ENCODE assay signal across 8 cellular contexts in the genomic region with DNA sequence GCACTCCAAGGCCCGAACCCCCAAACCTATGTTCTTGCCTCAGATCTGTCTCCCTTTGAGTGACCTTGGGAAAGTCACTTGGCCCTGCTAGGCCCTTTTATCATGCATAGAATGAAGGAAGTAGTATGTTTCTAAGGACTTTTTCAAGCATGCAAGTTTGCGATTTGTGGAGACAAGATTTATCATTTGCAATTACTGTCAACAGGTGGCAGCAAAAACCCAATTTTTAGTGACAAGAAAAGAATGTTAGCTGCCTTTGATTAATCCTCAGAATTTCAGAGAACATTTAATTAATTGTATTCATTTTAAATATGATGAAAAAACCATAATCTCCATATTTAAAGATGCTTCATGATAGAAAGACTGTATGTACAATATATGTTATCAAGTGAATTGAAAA. TPM values are rescaled to one million over a fixed set of nuclear protein-coding genes. Genes with fewer than 3 reads are reported as not detected.
DNase-seq lines count a peak whose midpoint lies in the region; ATAC-seq, FAIRE-seq and TF ChIP-seq lines count a peak whose summit lies in the region.
"Had no signal": no experiment of that assay in that cellular context is flagged by ENCODE, and none has a peak within 500 bp of the region (broad histone marks: within the 10 kb centered on the region; RNA-seq: fewer than 3 reads in every experiment).

No MANE protein-coding gene starts in this region.

- H4K91ac ChIP-seq in H1 (replicated peaks; ENCODE audit: insufficient read length, low read length) = no peak overlapping the region
- no peak overlapping the region for H4K91ac ChIP-seq in neuronal stem cell (ENCODE audit: low read depth, low read length, poor library complexity)

- H2BK5ac ChIP-seq in H1 (ENCODE audit: low read depth, low read length) (no peak overlapping the region), neuronal stem cell (ENCODE audit: low read length) (no peak overlapping the region)

- TF ChIP-seq RAD21 in HCT116 (IDR thresholded peaks at IDR 0.05; ENCODE audit: low read depth) (peak; percentile 75), H1 (IDR thresholded peaks at IDR 0.05 in 1 of 2, conservative IDR thresholded peaks at IDR 0.05 in 1 of 2; ENCODE audit: low read depth in 2 of 2, low read length in 2 of 2) (peak; percentile 68 to 70)

- no peak overlapping the region for H3K27ac ChIP-seq in HCT116 (ENCODE audit: low read depth, low read length)
- no peak overlapping the region for H3K27ac ChIP-seq in H1 (ENCODE audit: low read depth, low read length)
- H3K27ac ChIP-seq in neuronal stem cell (replicated peaks; ENCODE audit: low read length) = no peak overlapping the region
- H3K27ac ChIP-seq: neutrophil had no signal

- H3K4me3 ChIP-seq in HCT116 (replicated peaks in 1 of 2; ENCODE audit: low read depth in 1 of 2, low read length in 2 of 2) (no peak overlapping the region), H1 (ENCODE audit: extremely low read depth in 1 of 4, insufficient read depth in 2 of 4, low read depth in 3 of 4, low read length in 4 of 4) (no peak overlapping the region), neuronal stem cell (ENCODE audit: low read length in 2 of 2) (no peak overlapping the region)

- H2AFZ ChIP-seq in HCT116 (ENCODE audit: low read depth, low read length, poor library complexity, severe bottlenecking) = peak overlapping the region; percentile 90
- H2AFZ ChIP-seq in H1 (ENCODE audit: low read length) = no peak overlapping the region
- no peak overlapping the region for H2AFZ ChIP-seq in neuronal stem cell (ENCODE audit: low read length)

- CTCF ChIA-PET in HCT116 (lab: Charles Lee) = interaction anchor here (0.7 to 2.1 kb wide), 21 partner anchors 28 to 1135 kb away, joined by 3 to 14 read pairs (median 4); a partner anchor contains a TSS
- CTCF ChIA-PET in H1 (lab: Charles Lee; ENCODE audit: partially characterized antibody) = interaction anchor here (0.6 to 2.7 kb wide), 41 partner anchors 8 to 1387 kb away, joined by 3 to 14 read pairs (median 4); no protein-coding TSS in a partner anchor

- H2BK12ac ChIP-seq in H1 (ENCODE audit: low read depth, low read length) = no peak overlapping the region
- no peak overlapping the region for H2BK12ac ChIP-seq in neuronal stem cell (ENCODE audit: low read length)

- H3K79me2 ChIP-seq in HCT116 (ENCODE audit: insufficient read depth, low read length) = no peaks in the 10 kb centered on the region
- H3K79me2 ChIP-seq in H1 (ENCODE audit: control insufficient read depth in 1 of 2, insufficient read depth in 2 of 2, low read length in 2 of 2) = no peaks in the 10 kb centered on the region

- no peaks in the 10 kb centered on the region for H3K27me3 ChIP-seq in HCT116 (ENCODE audit: insufficient read depth, low read length)
- H3K27me3 ChIP-seq in H1 (replicated peaks in 1 of 4; ENCODE audit: control insufficient read depth in 3 of 4, extremely low read depth in 1 of 4, insufficient read depth in 3 of 4, low read length in 3 of 4) = no peaks in the 10 kb centered on the region
- no peaks in the 10 kb centered on the region for H3K27me3 ChIP-seq in neuronal stem cell (ENCODE audit: control insufficient read depth in 3 of 3, insufficient read depth in 3 of 3, low read depth in 1 of 3, low read length in 3 of 3)

- H2BK15ac ChIP-seq in H1 (ENCODE audit: low read length) = no peak overlapping the region
- no peak overlapping the region for H2BK15ac ChIP-seq in neuronal stem cell (ENCODE audit: low read length)

- H2BK20ac ChIP-seq in H1 (ENCODE audit: low read length) = no peak overlapping the region

- H3K18ac ChIP-seq in H1 (ENCODE audit: extremely low read depth, low read length) = no peak overlapping the region
- no peak overlapping the region for H3K18ac ChIP-seq in neuronal stem cell (ENCODE audit: low read length)

- H3K9ac ChIP-seq in HCT116 (ENCODE audit: low read length) (no peak overlapping the region), H1 (replicated peaks in 1 of 4; ENCODE audit: extremely low read depth in 1 of 4, low read depth in 3 of 4, low read length in 3 of 4) (no peak overlapping the region), neuronal stem cell (ENCODE audit: low read depth, low read length, poor library complexity) (no peak overlapping the region)

- RAD21 ChIA-PET in HCT116 (lab: Charles Lee; ENCODE audit: low non-redundant PET in 1 of 2, low total read pairs in 2 of 2, uncharacterized antibody in 2 of 2, unreplicated experiment in 2 of 2) = interaction anchor here (0.6 to 1.4 kb wide), 3 partner anchors 228 to 904 kb away, joined by 3 to 4 read pairs (median 4); no protein-coding TSS in a partner anchor

- H4K5ac ChIP-seq in H1 (ENCODE audit: insufficient read length, low read depth, low read length) = no peak overlapping the region

- intact Hi-C loops in HCT116 (cut with micrococcal nuclease) = loop anchor here (1.0 to 10.0 kb wide), 4 partner anchors 654 to 1014 kb away; no protein-coding TSS in a partner anchor

- H4K8ac ChIP-seq in H1 (ENCODE audit: extremely low read depth, insufficient read depth, low read length) (no peak overlapping the region), neuronal stem cell (ENCODE audit: low read depth, low read length) (no peak overlapping the region)

- no peak overlapping the region for H3K56ac ChIP-seq in H1 (replicated peaks; ENCODE audit: insufficient read length, low read depth, low read length)

- H2BK120ac ChIP-seq in H1 (replicated peaks; ENCODE audit: low read depth, low read length) = no peak overlapping the region
- H2BK120ac ChIP-seq in neuronal stem cell (ENCODE audit: low read depth, low read length) = no peak overlapping the region

- TF ChIP-seq EP300 in H1 (IDR thresholded peaks at IDR 0.05; ENCODE audit: borderline replicate concordance in 1 of 2, low read depth in 2 of 2, low read length in 2 of 2) = no peak

- 34% methylated on average over 2 of the region's 2 CpGs; no CpG with 5 or more reads in 1 of the 2 experiments for WGBS in H1 (ENCODE audit: extremely low coverage in 1 of 2, insufficient coverage in 1 of 2, insufficient read length in 1 of 2, insufficient replicate concordance in 2 of 2, low coverage in 1 of 2, low lambda C conversion rate in 2 of 2, missing lambda C conversion rate in 1 of 2), 2 experiments
- no CpG with 5 or more reads among the region's 2 CpGs for WGBS in neuronal stem cell (ENCODE audit: extremely low coverage in 2 of 2, insufficient read length in 2 of 2, insufficient replicate concordance in 1 of 2), 2 donors

- H3K4me1 ChIP-seq in HCT116 (ENCODE audit: control insufficient read depth in 1 of 2, insufficient read depth in 2 of 2, low read length in 2 of 2) (peaks cover 12 to 31% of the 10 kb centered on the region in 2 experiments; a peak in 3 of 4 replicates), H1 (replicated peaks in 1 of 4; ENCODE audit: control insufficient read depth in 3 of 4, insufficient read depth in 4 of 4, low read length in 3 of 4) (peaks cover 0 to 3% (median 0%) of the 10 kb centered on the region in 4 experiments; a peak in 1 of 7 replicates), neuronal stem cell (ENCODE audit: control insufficient read depth in 2 of 2, insufficient read depth in 1 of 2, low read depth in 1 of 2, low read length in 2 of 2) (peaks cover 5 to 10% of the 10 kb centered on the region in 2 donors)

- H3K4ac ChIP-seq in H1 (replicated peaks; ENCODE audit: insufficient read length, low read depth, low read length) (no peak overlapping the region), neuronal stem cell (ENCODE audit: low read length) (no peak overlapping the region)

- H3K4me2 ChIP-seq in HCT116 (ENCODE audit: low read length) (no peak overlapping the region), H1 (ENCODE audit: insufficient read depth in 1 of 2, low read depth in 2 of 2, low read length in 2 of 2) (no peak overlapping the region), neuronal stem cell (ENCODE audit: insufficient read depth, low read length, poor library complexity, severe bottlenecking) (no peak overlapping the region)

- H3K36me3 ChIP-seq in HCT116 (ENCODE audit: control insufficient read depth in 1 of 2, insufficient read depth in 2 of 2, low read length in 2 of 2) (no peaks in the 10 kb centered on the region), H1 (ENCODE audit: control insufficient read depth in 2 of 4, insufficient read depth in 4 of 4, low read length in 3 of 4) (no peaks in the 10 kb centered on the region), neuronal stem cell (replicated peaks in 1 of 2; ENCODE audit: control insufficient read depth in 2 of 2, insufficient read depth in 2 of 2, low read length in 2 of 2) (no peaks in the 10 kb centered on the region)
- H3K36me3 ChIP-seq: neutrophil had no signal

- POLR2A ChIA-PET in HCT116 (lab: Charles Lee) = interaction anchor here (0.7 kb wide), 1 partner anchor 139 kb away, joined by 5 read pairs; no protein-coding TSS in a partner anchor
- POLR2A ChIA-PET in H1 (lab: Charles Lee; ENCODE audit: partially characterized antibody) = interaction anchor here (0.6 to 1.2 kb wide), 2 partner anchors 28 to 238 kb away, joined by 3 to 4 read pairs; a partner anchor contains a TSS

- H3K9me3 ChIP-seq in HCT116 (ENCODE audit: control insufficient read depth in 1 of 2, insufficient read depth in 1 of 2, low read depth in 1 of 2, low read length in 2 of 2) = no peaks in the 10 kb centered on the region
- H3K9me3 ChIP-seq in H1 (ENCODE audit: insufficient read depth in 2 of 2, low read depth in 1 of 2, low read length in 1 of 2) = no peaks in the 10 kb centered on the region
- H3K9me3 ChIP-seq in neuronal stem cell (replicated peaks in 1 of 2; ENCODE audit: control insufficient read depth in 2 of 2, insufficient read depth in 1 of 2, low read depth in 1 of 2, low read length in 2 of 2) = no peaks in the 10 kb centered on the region
- H3K9me3 ChIP-seq: neutrophil had no signal

- H3K23me2 ChIP-seq in H1 (ENCODE audit: low read depth, low read length) = no peaks in the 10 kb centered on the region

- H4K20me1 ChIP-seq in HCT116 (ENCODE audit: insufficient read depth) (no peaks in the 10 kb centered on the region), H1 (replicated peaks in 1 of 2; ENCODE audit: control insufficient read depth in 1 of 2, insufficient read depth in 2 of 2, low read length in 2 of 2) (no peaks in the 10 kb centered on the region)

- TF ChIP-seq POLR2A in HCT116 (IDR thresholded peaks at IDR 0.05; ENCODE audit: borderline replicate concordance, extremely low read depth, insufficient read depth, insufficient read length) (no peak), H1 (IDR thresholded peaks at IDR 0.05; ENCODE audit: control extremely low read depth in 1 of 2, low read depth in 2 of 2, low read length in 2 of 2) (no peak)

- 0 out of 2 replicates have a peak, but pooled peaks have one; percentile 33 for ATAC-seq in HCT116

- BruUV-seq in HCT116 (replicated peaks; lab: Mats Ljungman, UMichigan) = no TSS peak

- no peak overlapping the region for H3K23ac ChIP-seq in H1 (ENCODE audit: insufficient read length)
- no peak overlapping the region for H3K23ac ChIP-seq in neuronal stem cell (ENCODE audit: low read depth, low read length, poor library complexity)

- TF ChIP-seq CTCF in HCT116 (IDR thresholded peaks at IDR 0.05 in 2 of 3, conservative IDR thresholded peaks at IDR 0.05 in 1 of 3; ENCODE audit: borderline replicate concordance in 1 of 3, insufficient read depth in 1 of 3, low read depth in 2 of 3, low read length in 2 of 3) = peak; percentile 45 to 67 (median 51); a peak in 5 of 6 replicates
- TF ChIP-seq CTCF in H1 (IDR thresholded peaks at IDR 0.05; ENCODE audit: control extremely low read depth in 1 of 3, insufficient read depth in 1 of 3, low read depth in 1 of 3, low read length in 3 of 3) = peak in 2 of 3 experiments; percentile 43 to 44; a peak in 2 of 4 replicates

- no peak overlapping the region for H2AK5ac ChIP-seq in H1 (ENCODE audit: low read depth, low read length)
- H2AK5ac ChIP-seq in neuronal stem cell (ENCODE audit: low read depth, low read length) = no peak overlapping the region

- no peaks in the 10 kb centered on the region for H3K9me2 ChIP-seq in HCT116 (ENCODE audit: insufficient read depth)

- H3K14ac ChIP-seq in H1 (ENCODE audit: insufficient read length) (no peak overlapping the region), neuronal stem cell (ENCODE audit: low read length) (no peak overlapping the region)

- DNase-seq in DMS153 treated with DMSO at 0.1 percent for 48 hours (lab: John Stamatoyannopoulos, UW; ENCODE audit: unreplicated experiment) = peak; percentile 33
- DNase-seq in HCT116 (ENCODE audit: low read depth, low spot score) = peak; percentile 51
- peak; percentile 78 for DNase-seq in OCI-M1 (lab: John Stamatoyannopoulos, UW)
- no peak for DNase-seq in H1 (ENCODE audit: low read depth in 1 of 2, low spot score in 2 of 2)
- DNase-seq in neuronal stem cell (ENCODE audit: low spot score) = peak; percentile 27
- no peak for DNase-seq in T1000 (lab: John Stamatoyannopoulos, UW)
- DNase-seq in NCI-H187 treated with DMSO at 0.1 percent for 48 hours (lab: John Stamatoyannopoulos, UW) = no peak

- H3K79me1 ChIP-seq in H1 (ENCODE audit: low read depth, low read length) = no peaks in the 10 kb centered on the region
- no peaks in the 10 kb centered on the region for H3K79me1 ChIP-seq in neuronal stem cell (ENCODE audit: low read depth, low read length)

- FAIRE-seq in H1 (lab: Jason Lieb, UNC) = peak; percentile 80

RNA-seq across cellular contexts. Expression of a gene that starts 28.3 kb away (rescaled TPM):
- total RNA-seq in HCT116 (2021; ENCODE audit: unreplicated experiment) = 53.5 TPM
- 35.1 and 41.9 TPM in 2 replicates for polyA plus RNA-seq in HCT116 (2012)
- total RNA-seq in H1 (2021; fragmentation: NEBNext Ultra II Directional; extraction: Animal tissue kit (Norgen Biotek cat#: 25700)) = 67.8 and 70.0 TPM in 2 replicates
- 20.2 and 26.8 TPM in 2 replicates for polyA plus RNA-seq in H1 (2011; rRNA removed)
- 28.5 TPM for polyA plus RNA-seq in H1 (2011; cell fraction: cytosol; rRNA removed)
- polyA plus RNA-seq in H1 (2011; cell fraction: nucleus; rRNA removed) = 26.0 TPM
- 48.8 to 52.7 TPM (median 52.5 TPM) in 4 replicates for polyA plus RNA-seq in H1 (2012, experiment 1 of 2)
- polyA plus RNA-seq in H1 (2012, experiment 2 of 2) = 18.2 TPM
- polyA plus RNA-seq in H1 (2013, experiment 1 of 2) = 50.1 TPM
- 49.3 TPM for polyA plus RNA-seq in H1 (2013, experiment 2 of 2)
- polyA minus RNA-seq in H1 (2011; rRNA and poly(A)+ RNA removed) = 41.0 and 42.6 TPM in 2 replicates
- 32.4 TPM for polyA minus RNA-seq in H1 (2011; cell fraction: cytosol; rRNA and poly(A)+ RNA removed)
- 36.4 TPM for polyA minus RNA-seq in H1 (2011; cell fraction: nucleus; rRNA and poly(A)+ RNA removed)
- polyA plus RNA-seq in neuronal stem cell (2013, experiment 1 of 2) = 20.2 TPM
- polyA plus RNA-seq in neuronal stem cell (2013, experiment 2 of 2) = 19.3 TPM

Comparison
In these comparisons a context has a peak if more than half of its experiments do, and no peak if none do; other contexts are left out.
1. DNase-seq: peak in DMS153 treated with DMSO at 0.1 percent for 48 hours (single experiment), HCT116 (single experiment), OCI-M1 (single experiment) and neuronal stem cell (single experiment); none in H1 (0 of 2), T1000 (single experiment) and NCI-H187 treated with DMSO at 0.1 percent for 48 hours (single experiment).